In genomic region chr22:46798366-46799057, GRCh38 we compare ENCODE assay signal across 8 cellular contexts. TPM values are rescaled to one million over a fixed set of nuclear protein-coding genes. Genes with fewer than 3 reads are reported as not detected.
A peak's percentile ranks its signal among the peaks of the same experiment; 100 is the strongest.
DNase-seq lines count a peak whose midpoint lies in the region; ATAC-seq, FAIRE-seq and TF ChIP-seq lines count a peak whose summit lies in the region.

No MANE protein-coding gene starts in this region.

- DNase-seq in AG04449 (ENCODE audit: low read depth, low spot score) (no peak), NCI-H345 (lab: John Stamatoyannopoulos, UW) (peak; percentile 55), colonic mucosa (peak; percentile 81), HepG2 (ENCODE audit: low spot score) (peak; percentile 92)
- peak; percentile 73 for DNase-seq in activated CD4-positive, alpha-beta T cell treated with anti-CD3 and anti-CD28 coated beads, Interleukin-2, amount 10 ng/mL, durations not matched to agents 7 days and 5 days
- DNase-seq in stimulated activated CD4-positive, alpha-beta T cell treated with anti-CD3 and anti-CD28 coated beads, Interleukin-4, amount 100 ng/mL, for 48 hours (ENCODE audit: low read depth in 2 of 2) = peak; percentile 72 to 78

- H3K9me3 Mint-ChIP-seq in activated CD4-positive, alpha-beta T cell treated with anti-CD3 and anti-CD28 coated beads, Interleukin-2, amount 10 ng/mL, durations not matched to agents 7 days and 5 days = no peaks in the 10 kb centered on the region

- no peak overlapping the region for H3K4me3 Mint-ChIP-seq in activated CD4-positive, alpha-beta T cell treated with anti-CD3 and anti-CD28 coated beads, Interleukin-2, amount 10 ng/mL, durations not matched to agents 7 days and 5 days

- H3K36me3 Mint-ChIP-seq in activated CD4-positive, alpha-beta T cell treated with anti-CD3 and anti-CD28 coated beads, Interleukin-2, amount 10 ng/mL, durations not matched to agents 7 days and 5 days (ENCODE audit: low read depth) = peaks cover 50% of the 10 kb centered on the region

- no peak for TF ChIP-seq POLR2A in HepG2 (IDR thresholded peaks at IDR 0.05; ENCODE audit: insufficient read depth in 1 of 2, low read depth in 2 of 2, low read length in 2 of 2)

- peak; percentile 98 for FAIRE-seq in HepG2 (lab: Jason Lieb, UNC)

- H3K36me3 ChIP-seq in colonic mucosa (peaks cover 19% of the 10 kb centered on the region), HepG2 (replicated peaks in 1 of 2; ENCODE audit: control insufficient read depth in 1 of 2, insufficient read depth in 2 of 2, low read length in 2 of 2) (peaks cover 31 to 43% of the 10 kb centered on the region in 2 experiments)

- peak overlapping the region; percentile 83 for H3K27ac Mint-ChIP-seq in activated CD4-positive, alpha-beta T cell treated with anti-CD3 and anti-CD28 coated beads, Interleukin-2, amount 10 ng/mL, durations not matched to agents 7 days and 5 days

- H3K27me3 ChIP-seq in colonic mucosa = no peaks in the 10 kb centered on the region
- no peaks in the 10 kb centered on the region for H3K27me3 ChIP-seq in HepG2 (ENCODE audit: control insufficient read depth in 1 of 2, insufficient read depth in 2 of 2, low read length in 2 of 2)

- H3K27ac ChIP-seq in colonic mucosa (no peak overlapping the region), HepG2 (ENCODE audit: extremely low read length, insufficient read depth, low read length) (peak overlapping the region; percentile 56)

- POLR2A ChIA-PET in AG04449 (lab: Yijun Ruan, JAX) (no interaction called here), HepG2 (lab: Yijun Ruan, JAX) (interaction anchor here (0.9 to 1.5 kb wide), 9 partner anchors 18 to 235 kb away, joined by 3 to 25 read pairs (median 4); partner anchors contain the start of genes CERK and TBC1D22A)
- POLR2A ChIA-PET in activated CD4-positive, alpha-beta T cell treated with anti-CD3 and anti-CD28 coated beads, Interleukin-2, amount 10 ng/mL, durations not matched to agents 7 days and 5 days (lab: Charles Lee) = no interaction called here

- no peak overlapping the region for H3K9ac ChIP-seq in colonic mucosa (ENCODE audit: low read depth in 2 of 2, low read length in 2 of 2)
- H3K9ac ChIP-seq in HepG2 (ENCODE audit: insufficient read depth, low read depth, low read length) = peak overlapping the region; percentile 37; the same call in 1 of the 2 replicates

- H3K4me1 ChIP-seq in colonic mucosa (peaks cover 3% of the 10 kb centered on the region), HepG2 (ENCODE audit: insufficient read depth, low read length) (peaks cover 56% of the 10 kb centered on the region)

- CTCF ChIA-PET in AG04449 (lab: Yijun Ruan, JAX) (interaction anchor here (0.6 to 8.9 kb wide), 34 partner anchors 9 to 1710 kb away, joined by 3 to 161 read pairs (median 4); no protein-coding TSS in a partner anchor), HepG2 (lab: Yijun Ruan, JAX; ENCODE audit: low intra/inter-chr PET ratio, low total read pairs) (interaction anchor here (0.6 to 1.7 kb wide), 3 partner anchors 24 to 40 kb away, joined by 3 to 7 read pairs (median 5); no protein-coding TSS in a partner anchor)
- CTCF ChIA-PET in activated CD4-positive, alpha-beta T cell treated with anti-CD3 and anti-CD28 coated beads, Interleukin-2, amount 10 ng/mL, durations not matched to agents 7 days and 5 days (lab: Charles Lee) = interaction anchor here (0.6 to 1.3 kb wide), 6 partner anchors 9 to 235 kb away, joined by 3 to 4 read pairs (median 3); no protein-coding TSS in a partner anchor

- TF ChIP-seq RAD21 in HepG2 (CRISPR knock-in tag; IDR thresholded peaks at IDR 0.05) = peak; percentile 98

- peaks cover 21% of the 10 kb centered on the region for H3K4me1 Mint-ChIP-seq in activated CD4-positive, alpha-beta T cell treated with anti-CD3 and anti-CD28 coated beads, Interleukin-2, amount 10 ng/mL, durations not matched to agents 7 days and 5 days

- intact Hi-C loops in colonic mucosa (cut with DNase I) = no loop called here
- intact Hi-C loops in HepG2 (cut with micrococcal nuclease; ENCODE audit: unreplicated experiment) = loop anchor here (2.0 to 5.0 kb wide), 3 partner anchors 24 to 139 kb away; no protein-coding TSS in a partner anchor

- no peak overlapping the region for H2AFZ ChIP-seq in HepG2 (ENCODE audit: low read length)

- no peaks in the 10 kb centered on the region for H4K20me1 ChIP-seq in HepG2 (ENCODE audit: insufficient read depth, low read length)

- H3K4me3 ChIP-seq in AG04449 (ENCODE audit: low read depth, low read length) (no peak overlapping the region), colonic mucosa (no peak overlapping the region), HepG2 (replicated peaks in 1 of 3; ENCODE audit: insufficient read depth in 1 of 3, low read depth in 2 of 3, low read length in 3 of 3) (no peak overlapping the region)

- H3K4me2 ChIP-seq in HepG2 (ENCODE audit: low read depth, low read length) = peak overlapping the region; percentile 56

- TF ChIP-seq EP300 in HepG2 (IDR thresholded peaks at IDR 0.05; ENCODE audit: low read depth in 2 of 2, low read length in 2 of 2) = peak in 1 of 2 experiments; percentile 65; a peak in 2 of 4 replicates
- peak; percentile 75; the same call in 1 of the 2 replicates for TF ChIP-seq EP300 in HepG2 (CRISPR knock-in tag; IDR thresholded peaks at IDR 0.05; ENCODE audit: borderline replicate concordance)

- no peaks in the 10 kb centered on the region for H3K27me3 Mint-ChIP-seq in activated CD4-positive, alpha-beta T cell treated with anti-CD3 and anti-CD28 coated beads, Interleukin-2, amount 10 ng/mL, durations not matched to agents 7 days and 5 days

- ATAC-seq in GM21360 (IDR thresholded peaks at IDR 0.05; ENCODE audit: unreplicated experiment) (peak; percentile 52), HepG2 (peak; percentile 95), GM18861 (IDR thresholded peaks at IDR 0.05; ENCODE audit: unreplicated experiment) (no peak)

- peaks cover 2% of the 10 kb centered on the region for H3K79me2 ChIP-seq in HepG2 (ENCODE audit: insufficient read depth, low read length)

- in situ Hi-C loops in HepG2 (cut with HindIII; ENCODE audit: extremely low pct_ligation_motif_present, low pct_unique_long_range_greater_than_20kb) = no loop called here

- BruUV-seq in HepG2 (replicated peaks; lab: Mats Ljungman, UMichigan) = no TSS peak

- TF ChIP-seq CTCF in AG04449 (IDR thresholded peaks at IDR 0.05; ENCODE audit: insufficient read depth, low read length, missing control alignments) (peak; percentile 99), colonic mucosa (IDR thresholded peaks at IDR 0.05) (peak; percentile 85), HepG2 (CRISPR knock-in tag; IDR thresholded peaks at IDR 0.05) (peak; percentile 100)

- no peaks in the 10 kb centered on the region for H3K9me3 ChIP-seq in colonic mucosa
- no peaks in the 10 kb centered on the region for H3K9me3 ChIP-seq in HepG2 (ENCODE audit: low read length)

- WGBS in HepG2 (ENCODE audit: low lambda C conversion rate) = 10% methylated on average over 19 of the region's 22 CpGs

TF ChIP-seq in HepG2, 621 proteins besides CTCF, POLR2A, EP300 and RAD21 (continues in another document):
- TF ChIP-seq, protein P1, sequence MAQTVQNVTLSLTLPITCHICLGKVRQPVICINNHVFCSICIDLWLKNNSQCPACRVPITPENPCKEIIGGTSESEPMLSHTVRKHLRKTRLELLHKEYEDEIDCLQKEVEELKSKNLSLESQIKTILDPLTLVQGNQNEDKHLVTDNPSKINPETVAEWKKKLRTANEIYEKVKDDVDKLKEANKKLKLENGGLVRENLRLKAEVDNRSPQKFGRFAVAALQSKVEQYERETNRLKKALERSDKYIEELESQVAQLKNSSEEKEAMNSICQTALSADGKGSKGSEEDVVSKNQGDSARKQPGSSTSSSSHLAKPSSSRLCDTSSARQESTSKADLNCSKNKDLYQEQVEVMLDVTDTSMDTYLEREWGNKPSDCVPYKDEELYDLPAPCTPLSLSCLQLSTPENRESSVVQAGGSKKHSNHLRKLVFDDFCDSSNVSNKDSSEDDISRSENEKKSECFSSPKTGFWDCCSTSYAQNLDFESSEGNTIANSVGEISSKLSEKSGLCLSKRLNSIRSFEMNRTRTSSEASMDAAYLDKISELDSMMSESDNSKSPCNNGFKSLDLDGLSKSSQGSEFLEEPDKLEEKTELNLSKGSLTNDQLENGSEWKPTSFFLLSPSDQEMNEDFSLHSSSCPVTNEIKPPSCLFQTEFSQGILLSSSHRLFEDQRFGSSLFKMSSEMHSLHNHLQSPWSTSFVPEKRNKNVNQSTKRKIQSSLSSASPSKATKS (CRISPR knock-in tag; IDR thresholded peaks at IDR 0.05) = no peak
- TF ChIP-seq TOE1 (CRISPR knock-in tag; IDR thresholded peaks at IDR 0.05) = no peak
- TF ChIP-seq ZNF101 (CRISPR knock-in tag; IDR thresholded peaks at IDR 0.05; ENCODE audit: borderline replicate concordance, low read depth) = no peak

RNA-seq across cellular contexts. Expression of gene TBC1D22A, which starts 36.1 kb away (rescaled TPM):
- total RNA-seq in activated CD4-positive, alpha-beta T cell treated with anti-CD3 and anti-CD28 coated beads, Interleukin-2, amount 10 ng/mL, durations not matched to agents 7 days and 5 days = 10 to 100 TPM; 34.1 to 39.2 TPM
- total RNA-seq in colonic mucosa (10 to 100 TPM; 34.2 to 36.4 TPM), HepG2 (2016; rRNA removed; fragmentation: Illumina TruSeq; extraction: Trizol) (17.3 and 17.6 TPM in 2 replicates)
- total RNA-seq in HepG2 (2016; cell fraction: cytosol; rRNA removed; fragmentation: Illumina TruSeq; extraction: Trizol; ENCODE audit: low read depth) = 13.6 and 13.8 TPM in 2 replicates
- total RNA-seq in HepG2 (2016; cell fraction: insoluble cytoplasmic fraction; rRNA removed; fragmentation: Illumina TruSeq; extraction: Trizol) = 14.5 and 18.0 TPM in 2 replicates
- 15.2 and 19.7 TPM in 2 replicates for total RNA-seq in HepG2 (2016; cell fraction: membrane; rRNA removed; fragmentation: Illumina TruSeq; extraction: Trizol)
- 11.0 and 13.2 TPM in 2 replicates for total RNA-seq in HepG2 (2016; cell fraction: nucleus; rRNA removed; fragmentation: Illumina TruSeq; extraction: Trizol)
- 17.5 and 18.0 TPM in 2 replicates for polyA plus RNA-seq in HepG2 (2011; rRNA removed)
- polyA plus RNA-seq in HepG2 (2011; cell fraction: cytosol; rRNA removed) = 16.4 and 18.2 TPM in 2 replicates
- 14.2 and 18.7 TPM in 2 replicates for polyA plus RNA-seq in HepG2 (2011; cell fraction: nucleus; rRNA removed)
- polyA plus RNA-seq in HepG2 (2012) = 12.4 and 15.2 TPM in 2 replicates
- 7.7 and 9.5 TPM in 2 replicates for polyA plus RNA-seq in HepG2 (2016; cell fraction: cytosol; fragmentation: Illumina TruSeq; extraction: Trizol; ENCODE audit: low read depth)
- 17.3 and 21.6 TPM in 2 replicates for polyA plus RNA-seq in HepG2 (2016; cell fraction: insoluble cytoplasmic fraction; fragmentation: Illumina TruSeq; extraction: Trizol; ENCODE audit: low read depth)
- 14.3 and 16.8 TPM in 2 replicates for polyA plus RNA-seq in HepG2 (2016; cell fraction: membrane; fragmentation: Illumina TruSeq; extraction: Trizol; ENCODE audit: low read depth)
- polyA plus RNA-seq in HepG2 (2016; cell fraction: nucleus; fragmentation: Illumina TruSeq; extraction: Trizol; ENCODE audit: insufficient read depth, low read depth) = 13.4 and 13.5 TPM in 2 replicates
- polyA minus RNA-seq in HepG2 (2011; rRNA and poly(A)+ RNA removed; ENCODE audit: low replicate concordance) = 14.2 and 23.5 TPM in 2 replicates
- 11.9 and 12.0 TPM in 2 replicates for polyA minus RNA-seq in HepG2 (2011; cell fraction: cytosol; rRNA and poly(A)+ RNA removed)
- polyA minus RNA-seq in HepG2 (2011; cell fraction: nucleus; rRNA and poly(A)+ RNA removed) = 21.5 and 22.0 TPM in 2 replicates
